Comparison of ENCODE assay signal across 8 cellular contexts in genomic region chr2:219522111-219523030, GRCh38. TPM values are rescaled to one million over a fixed set of nuclear protein-coding genes. Genes with fewer than 3 reads are reported as not detected.
DNase-seq lines count a peak whose midpoint lies in the region; ATAC-seq and TF ChIP-seq lines count a peak whose summit lies in the region.

No MANE protein-coding gene starts in this region.

- peak; percentile 45 for DNase-seq in BJ (ENCODE audit: low read depth)
- DNase-seq in LHCN-M2 (ENCODE audit: low read depth) = peak; percentile 60
- peak; percentile 87 for DNase-seq in ecto neural progenitor cell (ENCODE audit: low spot score)
- no peak for DNase-seq in naive B cell
- DNase-seq in effector CD8-positive, alpha-beta T cell (lab: John Stamatoyannopoulos, UW) = no peak
- DNase-seq in globus pallidus (ENCODE audit: low spot score) = no peak
- no peak for DNase-seq in mesenteric fat pad (ENCODE audit: low spot score)

- POLR2A ChIA-PET in BJ (lab: Charles Lee) = interaction anchor here (0.6 kb wide), 1 partner anchor 21 kb away, joined by 4 read pairs; the partner anchor contains the start of gene CHPF

- no peak for TF ChIP-seq CTCF in BJ (IDR thresholded peaks at IDR 0.05; ENCODE audit: insufficient read depth, low read depth, low read length)

- H3K27me3 Mint-ChIP-seq in naive B cell = peaks cover 72 to 91% (median 91%) of the 10 kb centered on the region in 3 donors

- ATAC-seq in naive B cell (ENCODE audit: low read depth in 2 of 2) (no peak), GM18517 (IDR thresholded peaks at IDR 0.05; ENCODE audit: unreplicated experiment) (no peak)

- H3K4me3 Mint-ChIP-seq in naive B cell = peak overlapping the region in 5 of 8 donors; percentile 41 to 84 (median 64)

- peak overlapping the region; percentile 12; the same call in 1 of the 2 replicates for H3K4me3 ChIP-seq in BJ (ENCODE audit: low read depth, low read length)

- peaks cover 0 to 11% of the 10 kb centered on the region in 2 donors for H3K36me3 Mint-ChIP-seq in naive B cell

- CTCF ChIA-PET in BJ (lab: Yijun Ruan, JAX) = interaction anchor here (0.6 to 42.0 kb wide), 14 partner anchors 6 to 129 kb away, joined by 3 to 872 read pairs (median 5); partner anchors contain the start of genes ASIC4, CHPF, GMPPA and TMEM198

- no peaks in the 10 kb centered on the region for H3K9me3 Mint-ChIP-seq in naive B cell

- H3K4me1 Mint-ChIP-seq in naive B cell = peaks cover 14 to 18% (median 15%) of the 10 kb centered on the region in 3 donors

- no peaks in the 10 kb centered on the region for H3K36me3 ChIP-seq in BJ (ENCODE audit: control insufficient read depth, insufficient read depth, low read length)

- no peak overlapping the region for H3K27ac Mint-ChIP-seq in naive B cell

- peaks cover 2% of the 10 kb centered on the region for H3K27me3 ChIP-seq in BJ (ENCODE audit: control insufficient read depth, insufficient read depth, low read length)

RNA-seq across cellular contexts. Expression of gene ASIC4, which starts 8.1 kb away (rescaled TPM):
- polyA plus RNA-seq in BJ (2011; rRNA removed) (0.04 and 0.09 TPM in 2 replicates), naive B cell (ENCODE audit: low read depth in 6 of 6) (not detected)
- polyA minus RNA-seq in BJ (2011; rRNA and poly(A)+ RNA removed) = 0.09 TPM in 1 of 2 replicates, not detected in the other
- total RNA-seq in LHCN-M2 (2014; rRNA removed) (not detected in 2 replicates), mesenteric fat pad (not detected)
- 0.04 TPM for polyA plus RNA-seq in LHCN-M2 (2012)

RNA-seq across cellular contexts. Expression of gene CHPF, which starts 21.2 kb away (rescaled TPM):
- polyA plus RNA-seq in BJ (2011; rRNA removed) (65.0 and 119 TPM in 2 replicates), naive B cell (ENCODE audit: low read depth in 6 of 6) (1 to 10 TPM in 1 of 6 donors, under 1 TPM in 5; 0.17 to 5.0 (median 0.41) TPM)
- 19.2 and 21.0 TPM in 2 replicates for polyA minus RNA-seq in BJ (2011; rRNA and poly(A)+ RNA removed)
- total RNA-seq in LHCN-M2 (2014; rRNA removed) (246 and 264 TPM in 2 replicates), mesenteric fat pad (24.1 TPM)
- 100.0 TPM for polyA plus RNA-seq in LHCN-M2 (2012)

RNA-seq across cellular contexts. Expression of gene TMEM198, which starts 21.5 kb away (rescaled TPM):
- polyA plus RNA-seq in BJ (2011; rRNA removed) (2.5 and 4.0 TPM in 2 replicates), naive B cell (ENCODE audit: low read depth in 6 of 6) (1 to 10 TPM in 1 of 6 donors, not detected in 5; 1.2 TPM)
- polyA minus RNA-seq in BJ (2011; rRNA and poly(A)+ RNA removed) = 1.2 and 1.9 TPM in 2 replicates
- total RNA-seq in LHCN-M2 (2014; rRNA removed) (4.2 and 4.4 TPM in 2 replicates), mesenteric fat pad (2.6 TPM)
- polyA plus RNA-seq in LHCN-M2 (2012) = 2.7 TPM

RNA-seq across cellular contexts. Expression of gene GMPPA, which starts 23.7 kb away (rescaled TPM):
- 123 and 171 TPM in 2 replicates for polyA plus RNA-seq in BJ (2011; rRNA removed)
- 83.3 and 128 TPM in 2 replicates for polyA minus RNA-seq in BJ (2011; rRNA and poly(A)+ RNA removed)
- total RNA-seq in LHCN-M2 (2014; rRNA removed) = 64.4 and 65.7 TPM in 2 replicates
- polyA plus RNA-seq in LHCN-M2 (2012) = 73.0 TPM
- 10 to 100 TPM; 18.2 to 38.8 (median 22.9) TPM for polyA plus RNA-seq in naive B cell (ENCODE audit: low read depth in 6 of 6)
- 32.4 TPM for total RNA-seq in mesenteric fat pad

RNA-seq across cellular contexts. Expression of gene OBSL1, which starts 49.0 kb away (rescaled TPM):
- polyA plus RNA-seq in BJ (2011; rRNA removed) (47.2 and 75.9 TPM in 2 replicates), naive B cell (ENCODE audit: low read depth in 6 of 6) (not detected)
- polyA minus RNA-seq in BJ (2011; rRNA and poly(A)+ RNA removed) = 60.4 and 78.7 TPM in 2 replicates
- total RNA-seq in LHCN-M2 (2014; rRNA removed) (62.1 and 69.0 TPM in 2 replicates), mesenteric fat pad (61.5 TPM)
- polyA plus RNA-seq in LHCN-M2 (2012) = 76.6 TPM

Comparison
In these comparisons a context has a peak if more than half of its experiments do, and no peak if none do; other contexts are left out.
1. DNase-seq: peak in BJ (single experiment), LHCN-M2 (single experiment) and ecto neural progenitor cell (single experiment); none in naive B cell (single experiment), effector CD8-positive, alpha-beta T cell (single experiment), globus pallidus (single experiment) and mesenteric fat pad (single experiment).